In genomic region chr2:50143822-50144575, GRCh38 we compare ENCODE assay signal across 8 cellular contexts.
DNase-seq lines count a peak whose midpoint lies in the region; ATAC-seq and TF ChIP-seq lines count a peak whose summit lies in the region.

No MANE protein-coding gene starts in this region.

- H3K9me3 ChIP-seq in Loucy (ENCODE audit: insufficient read depth, low read depth, low read length) (no peaks in the 10 kb centered on the region), aorta (ENCODE audit: control insufficient read depth, low read length) (no peaks in the 10 kb centered on the region)

- H2AFZ ChIP-seq in Loucy (ENCODE audit: low read length) = peak overlapping the region; percentile 98

- peak overlapping the region; percentile 55 for H3K9ac ChIP-seq in Loucy (ENCODE audit: low read depth, low read length, poor library complexity, severe bottlenecking)

- no peaks in the 10 kb centered on the region for H3F3A ChIP-seq in Loucy (ENCODE audit: low read depth)

- TF ChIP-seq CTCF in GM12872 (IDR thresholded peaks at IDR 0.05; ENCODE audit: insufficient read depth, low read depth, low read length) (peak; percentile 60), HFF-Myc (IDR thresholded peaks at IDR 0.05; ENCODE audit: low read depth, low read length, missing control alignments) (peak; percentile 39), Loucy (conservative IDR thresholded peaks at IDR 0.05; ENCODE audit: low read length) (peak; percentile 78)

- H3K4me3 ChIP-seq in HFF-Myc (replicated peaks; ENCODE audit: low read depth, low read length) (no peak overlapping the region), Loucy (ENCODE audit: low read length, poor library complexity, severe bottlenecking) (peak overlapping the region; percentile 69), aorta (ENCODE audit: low read length in 2 of 2) (peak overlapping the region; percentile 36 to 66)

- no peaks in the 10 kb centered on the region for H3K79me2 ChIP-seq in Loucy (ENCODE audit: insufficient read depth, low read length)

- ATAC-seq in memory B cell (ENCODE audit: low read depth) (peak; percentile 46), aorta (ENCODE audit: low FRiP score) (peak; percentile 70)

- peak; percentile 78 for DNase-seq in ACHN
- peak; percentile 1 for DNase-seq in HFF-Myc (ENCODE audit: extremely low read depth, low read depth)
- peak; percentile 53 for DNase-seq in RPMI7951 (ENCODE audit: low read depth)
- DNase-seq in dermis blood vessel endothelial cell = peak; percentile 18
- no peak for DNase-seq in memory B cell (ENCODE audit: low spot score in 2 of 2)
- no peak for DNase-seq in aorta

- intact Hi-C loops in aorta (cut with DNase I) = loop anchor here (5.0 to 10.0 kb wide), 2 partner anchors 369 to 372 kb away; no protein-coding TSS in a partner anchor

- in situ Hi-C loops in ACHN (cut with HindIII; ENCODE audit: low pct_ligation_motif_present, low pct_unique_long_range_greater_than_20kb, low sequenced_read_pairs) = no loop called here

- H3K27ac Mint-ChIP-seq in memory B cell = peak overlapping the region; percentile 82

- WGBS in aorta, 2 donors = 33 to 35% methylated on average over 5 of the region's 5 CpGs

- no peaks in the 10 kb centered on the region for H3K27me3 ChIP-seq in Loucy (ENCODE audit: insufficient read depth, low read length, poor library complexity, severe bottlenecking)
- no peaks in the 10 kb centered on the region for H3K27me3 ChIP-seq in aorta (ENCODE audit: control insufficient read depth in 1 of 2, insufficient read depth in 2 of 2, low read length in 1 of 2)

- H3K36me3 ChIP-seq in Loucy (ENCODE audit: insufficient read depth, low read length) = no peaks in the 10 kb centered on the region
- H3K36me3 ChIP-seq in aorta (ENCODE audit: control insufficient read depth in 1 of 2, insufficient read depth in 2 of 2, low read length in 1 of 2) = no peaks in the 10 kb centered on the region

- no peaks in the 10 kb centered on the region for H3K9me3 Mint-ChIP-seq in memory B cell

- H3K36me3 Mint-ChIP-seq in memory B cell = no peaks in the 10 kb centered on the region

- no peaks in the 10 kb centered on the region for H3K27me3 Mint-ChIP-seq in memory B cell

- H3K4me1 Mint-ChIP-seq in memory B cell = peaks cover 5% of the 10 kb centered on the region

- H3K4me1 ChIP-seq in Loucy (ENCODE audit: insufficient read depth, low read length, poor library complexity, severe bottlenecking) (no peaks in the 10 kb centered on the region), aorta (ENCODE audit: control insufficient read depth in 1 of 2, insufficient read depth in 2 of 2, low read length in 2 of 2) (no peaks in the 10 kb centered on the region)

- H3K4me2 ChIP-seq in Loucy (ENCODE audit: low read depth, low read length, poor library complexity, severe bottlenecking) = peak overlapping the region; percentile 71

- no peaks in the 10 kb centered on the region for H4K20me1 ChIP-seq in Loucy (ENCODE audit: insufficient read depth, low read length, poor library complexity, severe bottlenecking)

- H3K9me2 ChIP-seq in Loucy (replicated peaks; ENCODE audit: low read depth, low read length) = no peaks in the 10 kb centered on the region

- H3K4me3 Mint-ChIP-seq in memory B cell = peak overlapping the region; percentile 78

- H3K27ac ChIP-seq in aorta (ENCODE audit: low read depth in 1 of 2, low read length in 2 of 2) = no peak overlapping the region

Comparison
In these comparisons a context has a peak if more than half of its experiments do, and no peak if none do; other contexts are left out.
1. DNase-seq: peak in ACHN (single experiment), HFF-Myc (single experiment), RPMI7951 (single experiment) and dermis blood vessel endothelial cell (single experiment); none in memory B cell (0 of 2) and aorta (0 of 2).
2. Peak in every context shown above with its lines, with median percentiles within 50 percentile points of each other: CTCF ChIP-seq.